38 cellular contexts compared by ENCODE assay signal in genomic region chr18:11468120-11468519, GRCh38.
"Had no signal": no experiment of that assay in that cellular context is flagged by ENCODE, and none has a peak within 500 bp of the region (broad histone marks: within the 10 kb centered on the region; RNA-seq: fewer than 3 reads in every experiment).

No MANE protein-coding gene starts in this region.

- H3K27ac Mint-ChIP-seq: activated B cell treated with CpG ODN at 0.5 μM for 24 hours; activated CD4-positive, alpha-beta memory T cell treated with anti-CD3 and anti-CD28 coated beads, Interleukin-2, amount 10 ng/mL, durations not matched to agents 7 days and 5 days; activated CD4-positive, alpha-beta T cell treated with anti-CD3 and anti-CD28 coated beads for 36 hours; activated CD4-positive, alpha-beta T cell treated with anti-CD3 and anti-CD28 coated beads, Interleukin-2, amount 10 ng/mL, durations not matched to agents 7 days and 5 days; activated CD8-positive, alpha-beta memory T cell treated with anti-CD3 and anti-CD28 coated beads, Interleukin-2, amount 10 ng/mL, durations not matched to agents 7 days and 5 days; activated CD8-positive, alpha-beta T cell treated with anti-CD3 and anti-CD28 coated beads, Interleukin-2, amount 10 ng/mL, durations not matched to agents 7 days and 5 days; activated naive CD4-positive, alpha-beta T cell treated with anti-CD3 and anti-CD28 coated beads, Interleukin-2, amount 10 ng/mL, durations not matched to agents 7 days and 5 days; activated naive CD4-positive, alpha-beta T cell treated with anti-CD3 and anti-CD28 coated beads, Interleukin-2, amount 50 U/mL, for 24 hours; activated naive CD8-positive, alpha-beta T cell; activated naive CD8-positive, alpha-beta T cell treated with anti-CD3 and anti-CD28 coated beads, Interleukin-2, amount 10 ng/mL, durations not matched to agents 7 days and 5 days; activated naive CD8-positive, alpha-beta T cell treated with anti-CD3 and anti-CD28 coated beads, Interleukin-2, amount 50 U/mL, for 24 hours; activated T-cell treated with anti-CD3 and anti-CD28 coated beads, Interleukin-2, amount 50 U/mL, for 24 hours; activated T-helper 2 cell treated with anti-CD3 and anti-CD28 coated beads, Interferon-gamma antibody, Interleukin-2, Interleukin-4, amounts not matched to agents 10 μg/mL and 5 μg/mL and 100 μg/mL, durations not matched to agents 14 hours and 24 hours and 36 hours; brain; T-helper 1 cell treated with Interleukin-12 subunit alpha and Interleukin-12 subunit beta and Interleukin-4 antibody, amounts not matched to agents 30 μg/mL and 1 μg/mL, for 36 hours; T-helper 2 cell treated with Interferon-gamma antibody and Interleukin-4, amounts not matched to agents 5 μg/mL and 100 μg/mL, for 36 hours had no signal

- ATAC-seq: activated CD4-positive, alpha-beta T cell treated with anti-CD3 and anti-CD28 coated beads for 36 hours; activated CD8-positive, alpha-beta memory T cell treated with anti-CD3 and anti-CD28 coated beads, Interleukin-2, amount 10 ng/mL, durations not matched to agents 7 days and 5 days; activated CD8-positive, alpha-beta T cell treated with anti-CD3 and anti-CD28 coated beads, Interleukin-2, amount 10 ng/mL, durations not matched to agents 7 days and 5 days; activated naive CD8-positive, alpha-beta T cell treated with anti-CD3 and anti-CD28 coated beads, Interleukin-2, amount 50 U/mL, for 24 hours had no signal

- H3K27me3 ChIP-seq: ascending aorta, cardiac muscle cell had no signal

- H3K4me1 Mint-ChIP-seq: activated B cell treated with CpG ODN at 0.5 μM for 24 hours; activated CD4-positive, alpha-beta memory T cell treated with anti-CD3 and anti-CD28 coated beads, Interleukin-2, amount 10 ng/mL, durations not matched to agents 7 days and 5 days; activated CD4-positive, alpha-beta T cell treated with anti-CD3 and anti-CD28 coated beads for 36 hours; activated CD4-positive, alpha-beta T cell treated with anti-CD3 and anti-CD28 coated beads, Interleukin-2, amount 10 ng/mL, durations not matched to agents 7 days and 5 days; activated CD8-positive, alpha-beta memory T cell treated with anti-CD3 and anti-CD28 coated beads, Interleukin-2, amount 10 ng/mL, durations not matched to agents 7 days and 5 days; activated naive CD4-positive, alpha-beta T cell treated with anti-CD3 and anti-CD28 coated beads, Interleukin-2, amount 10 ng/mL, durations not matched to agents 7 days and 5 days; activated naive CD4-positive, alpha-beta T cell treated with anti-CD3 and anti-CD28 coated beads, Interleukin-2, amount 50 U/mL, for 24 hours; activated naive CD8-positive, alpha-beta T cell treated with anti-CD3 and anti-CD28 coated beads, Interleukin-2, amount 10 ng/mL, durations not matched to agents 7 days and 5 days; activated naive CD8-positive, alpha-beta T cell treated with anti-CD3 and anti-CD28 coated beads, Interleukin-2, amount 50 U/mL, for 24 hours; brain; central memory CD8-positive, alpha-beta T cell had no signal

- H3K9me3 Mint-ChIP-seq: activated CD4-positive, alpha-beta memory T cell treated with anti-CD3 and anti-CD28 coated beads, Interleukin-2, amount 10 ng/mL, durations not matched to agents 7 days and 5 days; activated CD4-positive, alpha-beta T cell treated with anti-CD3 and anti-CD28 coated beads, Interleukin-2, amount 10 ng/mL, durations not matched to agents 7 days and 5 days; activated naive CD4-positive, alpha-beta T cell treated with anti-CD3 and anti-CD28 coated beads, Interleukin-2, amount 10 ng/mL, durations not matched to agents 7 days and 5 days; activated naive CD4-positive, alpha-beta T cell treated with anti-CD3 and anti-CD28 coated beads, Interleukin-2, amount 50 U/mL, for 24 hours; activated naive CD8-positive, alpha-beta T cell treated with anti-CD3 and anti-CD28 coated beads, Interleukin-2, amount 10 ng/mL, durations not matched to agents 7 days and 5 days; activated naive CD8-positive, alpha-beta T cell treated with anti-CD3 and anti-CD28 coated beads, Interleukin-2, amount 50 U/mL, for 24 hours; activated T-cell treated with anti-CD3 and anti-CD28 coated beads, Interleukin-2, amount 50 U/mL, for 24 hours; activated T-helper 2 cell treated with anti-CD3 and anti-CD28 coated beads, Interferon-gamma antibody, Interleukin-2, Interleukin-4, amounts not matched to agents 10 μg/mL and 5 μg/mL and 100 μg/mL, durations not matched to agents 14 hours and 24 hours and 36 hours; brain; central memory CD8-positive, alpha-beta T cell; T-helper 1 cell treated with Interleukin-12 subunit alpha and Interleukin-12 subunit beta and Interleukin-4 antibody, amounts not matched to agents 30 μg/mL and 1 μg/mL, for 36 hours; T-helper 2 cell treated with Interferon-gamma antibody and Interleukin-4, amounts not matched to agents 5 μg/mL and 100 μg/mL, for 36 hours had no signal

- H3K4me3 ChIP-seq: ascending aorta, cardiac muscle cell had no signal

- H3K9me3 ChIP-seq: ascending aorta had no signal

- H3K27me3 Mint-ChIP-seq: activated CD4-positive, alpha-beta memory T cell treated with anti-CD3 and anti-CD28 coated beads, Interleukin-2, amount 10 ng/mL, durations not matched to agents 7 days and 5 days; activated CD8-positive, alpha-beta memory T cell treated with anti-CD3 and anti-CD28 coated beads, Interleukin-2, amount 10 ng/mL, durations not matched to agents 7 days and 5 days; activated naive CD4-positive, alpha-beta T cell treated with anti-CD3 and anti-CD28 coated beads, Interleukin-2, amount 10 ng/mL, durations not matched to agents 7 days and 5 days; activated naive CD8-positive, alpha-beta T cell; activated naive CD8-positive, alpha-beta T cell treated with anti-CD3 and anti-CD28 coated beads, Interleukin-2, amount 50 U/mL, for 24 hours; activated T-cell treated with anti-CD3 and anti-CD28 coated beads, Interleukin-2, amount 50 U/mL, for 24 hours had no signal

- H3K4me1 ChIP-seq: ascending aorta had no signal

- DNase-seq: activated B cell treated with CpG ODN at 0.5 μM for 24 hours; activated CD4-positive, alpha-beta memory T cell treated with anti-CD3 and anti-CD28 coated beads, Interleukin-2, amount 10 ng/mL, durations not matched to agents 7 days and 5 days; activated CD4-positive, alpha-beta T cell treated with anti-CD3 and anti-CD28 coated beads for 36 hours; activated CD4-positive, alpha-beta T cell treated with anti-CD3 and anti-CD28 coated beads for 48 hours; activated CD4-positive, alpha-beta T cell treated with anti-CD3 and anti-CD28 coated beads, Interleukin-2, amount 10 ng/mL, durations not matched to agents 7 days and 5 days; activated CD4-positive, alpha-beta T cell treated with anti-CD3 and anti-CD28 coated beads, Interleukin-2, amount 50 U/mL, for 48 hours; activated CD4-positive, CD25-positive, alpha-beta regulatory T cell treated with anti-CD3 and anti-CD28 coated beads, Interleukin-2, amount 50 U/mL, for 72 hours; activated CD8-positive, alpha-beta memory T cell treated with anti-CD3 and anti-CD28 coated beads for 24 hours; activated CD8-positive, alpha-beta memory T cell treated with anti-CD3 and anti-CD28 coated beads, Interleukin-2, amount 10 ng/mL, durations not matched to agents 7 days and 5 days; activated CD8-positive, alpha-beta memory T cell treated with anti-CD3 and anti-CD28 coated beads, Interleukin-2, amount 50 U/mL, for 48 hours; activated CD8-positive, alpha-beta T cell treated with anti-CD3 and anti-CD28 coated beads, Interleukin-2, amount 10 ng/mL, durations not matched to agents 7 days and 5 days; activated effector memory CD4-positive, alpha-beta T cell treated with Interleukin-2 at 50 U/mL for 16 hours; activated gamma-delta T cell; activated naive CD4-positive, alpha-beta T cell treated with anti-CD3 and anti-CD28 coated beads, Interleukin-2, amount 10 ng/mL, durations not matched to agents 7 days and 5 days; activated naive CD4-positive, alpha-beta T cell treated with Interleukin-2 at 50 U/mL for 16 hours; activated naive CD8-positive, alpha-beta T cell treated with anti-CD3 and anti-CD28 coated beads, Interleukin-2, amount 10 ng/mL, durations not matched to agents 7 days and 5 days; activated naive CD8-positive, alpha-beta T cell treated with anti-CD3 and anti-CD28 coated beads, Interleukin-2, amount 50 U/mL, for 24 hours; activated T-cell treated with anti-CD3 and anti-CD28 coated beads, Interleukin-2, amount 50 U/mL, for 24 hours; activated T-cell treated with anti-CD3 and anti-CD28 coated beads, Interleukin-2, amount 50 U/mL, for 48 hours; amygdala; anterior cingulate cortex; caudate nucleus; cerebellar nuclear complex; T-helper 1 cell; T-helper 2 cell; T-helper 9 cell had no signal

- H3K36me3 ChIP-seq: ascending aorta, cardiac muscle cell had no signal

- FAIRE-seq: bronchial epithelial cell, TTC549 had no signal

- H3K4me3 Mint-ChIP-seq: activated B cell treated with CpG ODN at 0.5 μM for 24 hours; activated CD4-positive, alpha-beta memory T cell treated with anti-CD3 and anti-CD28 coated beads, Interleukin-2, amount 10 ng/mL, durations not matched to agents 7 days and 5 days; activated CD4-positive, alpha-beta T cell treated with anti-CD3 and anti-CD28 coated beads for 36 hours; activated CD4-positive, alpha-beta T cell treated with anti-CD3 and anti-CD28 coated beads, Interleukin-2, amount 10 ng/mL, durations not matched to agents 7 days and 5 days; activated CD8-positive, alpha-beta memory T cell treated with anti-CD3 and anti-CD28 coated beads, Interleukin-2, amount 10 ng/mL, durations not matched to agents 7 days and 5 days; activated CD8-positive, alpha-beta T cell treated with anti-CD3 and anti-CD28 coated beads, Interleukin-2, amount 10 ng/mL, durations not matched to agents 7 days and 5 days; activated naive CD4-positive, alpha-beta T cell treated with anti-CD3 and anti-CD28 coated beads, Interleukin-2, amount 10 ng/mL, durations not matched to agents 7 days and 5 days; activated naive CD4-positive, alpha-beta T cell treated with anti-CD3 and anti-CD28 coated beads, Interleukin-2, amount 50 U/mL, for 24 hours; activated naive CD8-positive, alpha-beta T cell; activated naive CD8-positive, alpha-beta T cell treated with anti-CD3 and anti-CD28 coated beads, Interleukin-2, amount 10 ng/mL, durations not matched to agents 7 days and 5 days; activated naive CD8-positive, alpha-beta T cell treated with anti-CD3 and anti-CD28 coated beads, Interleukin-2, amount 50 U/mL, for 24 hours; activated T-cell treated with anti-CD3 and anti-CD28 coated beads, Interleukin-2, amount 50 U/mL, for 24 hours; brain; central memory CD8-positive, alpha-beta T cell; T-helper 1 cell treated with Interleukin-12 subunit alpha and Interleukin-12 subunit beta and Interleukin-4 antibody, amounts not matched to agents 30 μg/mL and 1 μg/mL, for 36 hours; T-helper 2 cell treated with Interferon-gamma antibody and Interleukin-4, amounts not matched to agents 5 μg/mL and 100 μg/mL, for 36 hours had no signal

- H3K36me3 Mint-ChIP-seq: activated CD8-positive, alpha-beta memory T cell treated with anti-CD3 and anti-CD28 coated beads, Interleukin-2, amount 10 ng/mL, durations not matched to agents 7 days and 5 days; activated naive CD4-positive, alpha-beta T cell treated with anti-CD3 and anti-CD28 coated beads, Interleukin-2, amount 10 ng/mL, durations not matched to agents 7 days and 5 days; activated naive CD4-positive, alpha-beta T cell treated with anti-CD3 and anti-CD28 coated beads, Interleukin-2, amount 50 U/mL, for 24 hours; activated naive CD8-positive, alpha-beta T cell; activated naive CD8-positive, alpha-beta T cell treated with anti-CD3 and anti-CD28 coated beads, Interleukin-2, amount 10 ng/mL, durations not matched to agents 7 days and 5 days; brain had no signal

- H3K27ac ChIP-seq: ascending aorta, cardiac muscle cell, VCaP had no signal
